ENCODE assay signal across 7 cellular contexts in genomic region chr12:131608740-131609665, GRCh38.
DNase-seq lines count a peak whose midpoint lies in the region; ATAC-seq and TF ChIP-seq lines count a peak whose summit lies in the region.

No MANE protein-coding gene starts in this region.

- WGBS in lung, 2 donors: 39 to 44% methylated on average over 26 of the region's 26 CpGs

- no peak overlapping the region for H3K4me3 Mint-ChIP-seq in activated CD4-positive, alpha-beta T cell treated with anti-CD3 and anti-CD28 coated beads, Interleukin-2, amount 10 ng/mL, durations not matched to agents 24 days and 14 days

- peaks cover 1% of the 10 kb centered on the region for H3K36me3 Mint-ChIP-seq in activated CD4-positive, alpha-beta T cell treated with anti-CD3 and anti-CD28 coated beads, Interleukin-2, amount 10 ng/mL, durations not matched to agents 24 days and 14 days (ENCODE audit: low read depth)

- intact Hi-C loops in activated CD4-positive, alpha-beta T cell treated with anti-CD3 and anti-CD28 coated beads, Interleukin-2, amount 10 ng/mL, durations not matched to agents 24 days and 14 days (cut with micrococcal nuclease): loop anchor here (5.0 to 10.0 kb wide), 2 partner anchors 103 to 734 kb away; partner anchors contain the start of genes RAN and SFSWAP

- H3K36me3 ChIP-seq in lung (ENCODE audit: control insufficient read depth in 2 of 2, insufficient read depth in 2 of 2, low read length in 2 of 2): no peaks in the 10 kb centered on the region

- H3K27me3 ChIP-seq in lung (ENCODE audit: control insufficient read depth, insufficient read depth): no peaks in the 10 kb centered on the region

- DNase-seq in ELR (ENCODE audit: low read depth): peak; percentile 63
- peak; percentile 32 for DNase-seq in Jurkat, Clone E6-1 (ENCODE audit: low read depth, low spot score)
- DNase-seq in activated CD4-positive, alpha-beta T cell treated with anti-CD3 and anti-CD28 coated beads, Interleukin-2, amount 10 ng/mL, durations not matched to agents 24 days and 14 days: peak; percentile 87
- peak; percentile 64 for DNase-seq in dermis blood vessel endothelial cell
- DNase-seq in lung (ENCODE audit: low spot score): peak; percentile 73
- DNase-seq in stimulated activated CD8-positive, alpha-beta memory T cell treated with anti-CD3 and anti-CD28 coated beads, Interleukin-12 subunit alpha, Interleukin-12 subunit beta, amount 100 ng/mL, for 4 hours (ENCODE audit: low read depth): peak; percentile 31

- H3K27ac ChIP-seq in lung (ENCODE audit: low read depth in 1 of 2, low read length in 1 of 2): no peak overlapping the region

- H3K27me3 Mint-ChIP-seq in activated CD4-positive, alpha-beta T cell treated with anti-CD3 and anti-CD28 coated beads, Interleukin-2, amount 10 ng/mL, durations not matched to agents 24 days and 14 days: no peaks in the 10 kb centered on the region

- no peaks in the 10 kb centered on the region for H3K9me3 Mint-ChIP-seq in activated CD4-positive, alpha-beta T cell treated with anti-CD3 and anti-CD28 coated beads, Interleukin-2, amount 10 ng/mL, durations not matched to agents 24 days and 14 days

- H3K27ac Mint-ChIP-seq in activated CD4-positive, alpha-beta T cell treated with anti-CD3 and anti-CD28 coated beads, Interleukin-2, amount 10 ng/mL, durations not matched to agents 24 days and 14 days: peak overlapping the region; percentile 48

- no peaks in the 10 kb centered on the region for H3K9me3 ChIP-seq in lung (ENCODE audit: control insufficient read depth in 2 of 2, insufficient read depth in 1 of 2, low read length in 1 of 2)

- no peak overlapping the region for H3K4me3 ChIP-seq in Jurkat, Clone E6-1 (ENCODE audit: low read length)
- H3K4me3 ChIP-seq in lung: no peak overlapping the region

- TF ChIP-seq CTCF in lung (IDR thresholded peaks at IDR 0.05; ENCODE audit: control extremely low read depth, extremely low read depth): peak; percentile 73

- ATAC-seq in lung (ENCODE audit: insufficient read depth, low FRiP score) (peak; percentile 85), HG02884 (IDR thresholded peaks at IDR 0.05; ENCODE audit: unreplicated experiment) (no peak)

- peaks cover 46% of the 10 kb centered on the region for H3K4me1 Mint-ChIP-seq in activated CD4-positive, alpha-beta T cell treated with anti-CD3 and anti-CD28 coated beads, Interleukin-2, amount 10 ng/mL, durations not matched to agents 24 days and 14 days

- peaks cover 0 to 3% of the 10 kb centered on the region in 2 donors for H3K4me1 ChIP-seq in lung (ENCODE audit: control insufficient read depth in 2 of 2, insufficient read depth in 2 of 2, low read length in 2 of 2)

Comparison
In these comparisons a context has a peak if more than half of its experiments do, and no peak if none do; other contexts are left out.
1. DNase-seq: peak in every context shown above with its lines; median percentile 87 in activated CD4-positive, alpha-beta T cell treated with anti-CD3 and anti-CD28 coated beads, Interleukin-2, amount 10 ng/mL, durations not matched to agents 24 days and 14 days; 73 in lung; 64 in dermis blood vessel endothelial cell; 63 in ELR; 32 in Jurkat, Clone E6-1; 31 in stimulated activated CD8-positive, alpha-beta memory T cell treated with anti-CD3 and anti-CD28 coated beads, Interleukin-12 subunit alpha, Interleukin-12 subunit beta, amount 100 ng/mL, for 4 hours.